ENCODE assay signal across 18 cellular contexts in the genomic region with DNA sequence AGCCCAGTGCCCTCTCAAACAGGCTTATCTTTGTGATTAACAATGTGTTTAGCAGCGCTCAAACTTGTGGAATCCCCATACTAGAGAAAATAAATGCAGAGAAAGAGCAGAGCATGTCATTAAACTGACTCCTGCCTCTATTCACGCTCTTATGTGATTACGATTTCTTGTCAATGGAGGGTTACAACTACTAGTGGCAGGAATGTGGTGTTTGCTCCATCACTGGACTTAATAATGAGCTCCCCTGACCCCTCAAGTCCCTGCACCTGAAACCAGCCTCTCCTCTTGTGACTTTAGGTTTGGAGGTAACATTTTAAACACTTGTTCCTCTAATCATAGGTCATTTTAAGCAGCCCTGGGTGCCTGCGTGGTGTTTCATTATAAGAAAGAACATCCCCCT.
"Had no signal": no experiment of that assay in that cellular context is flagged by ENCODE, and none has a peak within 500 bp of the region (broad histone marks: within the 10 kb centered on the region; RNA-seq: fewer than 3 reads in every experiment).

No MANE protein-coding gene starts in this region.

- H3K36me3 Mint-ChIP-seq: naive thymus-derived CD4-positive, alpha-beta T cell had no signal

- ATAC-seq: gastroesophageal sphincter; naive thymus-derived CD4-positive, alpha-beta T cell had no signal

- H3K4me3 Mint-ChIP-seq: naive thymus-derived CD4-positive, alpha-beta T cell; neural crest cell had no signal

- H3K27me3 ChIP-seq: esophagus squamous epithelium, gastroesophageal sphincter, ovary, right atrium auricular region had no signal

- H3K4me1 ChIP-seq: esophagus squamous epithelium, gastroesophageal sphincter, right atrium auricular region had no signal

- H3K27ac ChIP-seq: epithelial cell of prostate, esophagus squamous epithelium, gastroesophageal sphincter, ovary, right atrium auricular region had no signal

- H3K36me3 ChIP-seq: esophagus squamous epithelium, gastroesophageal sphincter, ovary, right atrium auricular region had no signal

- H3K9me3 ChIP-seq: esophagus squamous epithelium, gastroesophageal sphincter, ovary, right atrium auricular region had no signal

- H3K4me3 ChIP-seq: esophagus squamous epithelium, gastroesophageal sphincter, ovary, right atrium auricular region had no signal

- DNase-seq: cortex of kidney; effector memory CD4-positive, alpha-beta T cell; esophagus squamous epithelium; foreskin fibroblast; glutamatergic neuron; mesendoderm; naive thymus-derived CD4-positive, alpha-beta T cell; nucleus accumbens; ovary; small intestine; stimulated activated CD4-positive, alpha-beta T cell treated with anti-CD3 and anti-CD28 coated beads, Interleukin-2, amount 100 ng/mL, for 48 hours; stimulated activated naive CD4-positive, alpha-beta T cell treated with Interleukin-2 at 50 U/mL for 16 hours; trophoblast cell had no signal

- FAIRE-seq: small intestine, urothelium cell line had no signal

- H3K9me3 Mint-ChIP-seq: neural crest cell had no signal

- H3K4me1 Mint-ChIP-seq: naive thymus-derived CD4-positive, alpha-beta T cell had no signal

- H3K27ac Mint-ChIP-seq: naive thymus-derived CD4-positive, alpha-beta T cell had no signal
